Comparison of ENCODE assay signal across 20 cellular contexts in the genomic region with DNA sequence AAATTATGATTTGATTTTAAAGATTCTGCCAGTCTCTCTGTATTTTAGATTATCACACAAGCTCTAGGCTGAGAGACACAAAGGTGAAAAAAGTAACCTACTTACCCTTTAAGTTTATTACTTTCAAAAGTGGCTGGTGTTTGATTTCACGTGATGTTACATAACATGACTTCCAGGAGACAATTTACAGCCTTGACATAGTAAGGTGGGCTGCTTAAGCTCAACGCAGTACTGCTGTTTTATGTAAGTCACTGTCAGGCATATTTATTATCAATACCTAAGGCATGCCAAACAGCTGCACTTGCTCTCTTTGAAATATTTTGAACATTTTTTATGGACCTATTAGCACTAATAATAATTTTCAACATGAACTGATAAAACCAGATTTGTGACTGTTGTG.
DNase-seq lines count a peak whose midpoint lies in the region; TF ChIP-seq lines count a peak whose summit lies in the region.
"Had no signal": no experiment of that assay in that cellular context is flagged by ENCODE, and none has a peak within 500 bp of the region (broad histone marks: within the 10 kb centered on the region; RNA-seq: fewer than 3 reads in every experiment).

No MANE protein-coding gene starts in this region.

- no peaks in the 10 kb centered on the region for H3F3A ChIP-seq in smooth muscle cell (ENCODE audit: low read depth)

- H2AFZ ChIP-seq in smooth muscle cell (ENCODE audit: low read depth): no peak overlapping the region
- H2AFZ ChIP-seq: GM23338 had no signal

- H4K20me1 ChIP-seq in smooth muscle cell (ENCODE audit: low read depth): no peaks in the 10 kb centered on the region
- H4K20me1 ChIP-seq: BLaER1 had no signal

- H3K36me3 ChIP-seq in smooth muscle cell (ENCODE audit: low read depth): no peaks in the 10 kb centered on the region
- H3K36me3 ChIP-seq: BLaER1 had no signal

- no peaks in the 10 kb centered on the region for H3K36me3 Mint-ChIP-seq in mesothelial cell of epicardium
- H3K36me3 Mint-ChIP-seq: CD4-positive, CD25-positive, alpha-beta regulatory T cell; CD8-positive, alpha-beta T cell had no signal

- H3K9me3 Mint-ChIP-seq in mesothelial cell of epicardium: peaks cover 8% of the 10 kb centered on the region
- H3K9me3 Mint-ChIP-seq: GM23338, H9, HFFc6 had no signal

- no peaks in the 10 kb centered on the region for H3K79me2 ChIP-seq in smooth muscle cell (ENCODE audit: low read depth)

- no peak overlapping the region for H3K4me3 ChIP-seq in smooth muscle cell
- H3K4me3 ChIP-seq: BLaER1, GM12878, GM23338 had no signal

- H3K27me3 Mint-ChIP-seq in mesothelial cell of epicardium (ENCODE audit: low read depth): no peaks in the 10 kb centered on the region
- H3K27me3 Mint-ChIP-seq: B cell; CD4-positive, CD25-positive, alpha-beta regulatory T cell had no signal

- H3K4me1 ChIP-seq in smooth muscle cell (ENCODE audit: low read depth): no peaks in the 10 kb centered on the region
- H3K4me1 ChIP-seq: BLaER1, Caco-2 had no signal

- H3K27ac Mint-ChIP-seq in mesothelial cell of epicardium: peak overlapping the region; percentile 60
- H3K27ac Mint-ChIP-seq: B cell; CD4-positive, CD25-positive, alpha-beta regulatory T cell; CD8-positive, alpha-beta T cell; GM23338; H9; HFFc6 had no signal

- H3K4me3 Mint-ChIP-seq in mesothelial cell of epicardium: no peak overlapping the region
- H3K4me3 Mint-ChIP-seq: B cell; CD4-positive, CD25-positive, alpha-beta regulatory T cell; CD8-positive, alpha-beta T cell; GM23338; H9; HFFc6 had no signal

- WGBS in smooth muscle cell (ENCODE audit: low lambda C conversion rate): 64% methylated on average over 2 of the region's 2 CpGs

- DNase-seq in NCI-H2227 (lab: John Stamatoyannopoulos, UW; ENCODE audit: unreplicated experiment) (peak; percentile 5), SK-N-DZ (ENCODE audit: low spot score) (peak; percentile 77), mesothelial cell of epicardium (ENCODE audit: low spot score in 2 of 2, unreplicated experiment in 2 of 2) (no peak), NCI-H2081 (lab: John Stamatoyannopoulos, UW) (no peak), DMS 273 (lab: John Stamatoyannopoulos, UW; ENCODE audit: unreplicated experiment) (no peak), smooth muscle cell (lab: John Stamatoyannopoulos, UW; ENCODE audit: unreplicated experiment) (no peak)
- DNase-seq: Caco-2; CD4-positive, CD25-positive, alpha-beta regulatory T cell; CD8-positive, alpha-beta T cell; DMS 273 treated with DMSO at 0.1 percent for 48 hours; DMS79; EL; GDM1; H9; HFFc6 had no signal

- H3K9me3 ChIP-seq in smooth muscle cell (replicated peaks; ENCODE audit: low read depth): no peaks in the 10 kb centered on the region
- H3K9me3 ChIP-seq: BLaER1, Caco-2 had no signal

- no peak overlapping the region for H3K4me2 ChIP-seq in smooth muscle cell
- H3K4me2 ChIP-seq: BLaER1, GM23338 had no signal

- no peak overlapping the region for H3K9ac ChIP-seq in smooth muscle cell (ENCODE audit: low read depth)
- H3K9ac ChIP-seq: BLaER1 had no signal

- H3K27ac ChIP-seq in smooth muscle cell (ENCODE audit: low read depth): no peak overlapping the region
- H3K27ac ChIP-seq: BLaER1, C4-2B had no signal

- TF ChIP-seq CTCF in mesothelial cell of epicardium (IDR thresholded peaks at IDR 0.05; ENCODE audit: unreplicated experiment): no peak
- no peak for TF ChIP-seq CTCF in smooth muscle cell (IDR thresholded peaks at IDR 0.05; ENCODE audit: borderline replicate concordance, insufficient read depth, poor library complexity, severe bottlenecking)

- H3K27me3 ChIP-seq in smooth muscle cell (ENCODE audit: low read depth): no peaks in the 10 kb centered on the region
- H3K27me3 ChIP-seq: BLaER1 had no signal

- H3K4me1 Mint-ChIP-seq in mesothelial cell of epicardium: peaks cover 45% of the 10 kb centered on the region
- H3K4me1 Mint-ChIP-seq: B cell; CD4-positive, CD25-positive, alpha-beta regulatory T cell; GM23338; H9 had no signal

Comparison
In these comparisons a context has a peak if more than half of its experiments do, and no peak if none do; other contexts are left out.
1. DNase-seq: peak in NCI-H2227 (single experiment) and SK-N-DZ (single experiment); none in mesothelial cell of epicardium (0 of 2), NCI-H2081 (0 of 2), DMS 273 (single experiment) and smooth muscle cell (single experiment).